Comparison of ENCODE assay signal across 8 cellular contexts in genomic region chr3:119295816-119296484, GRCh38.
DNase-seq lines count a peak whose midpoint lies in the region; ATAC-seq lines count a peak whose summit lies in the region.

No MANE protein-coding gene starts in this region.

- no peaks in the 10 kb centered on the region for H3K27me3 Mint-ChIP-seq in stimulated activated naive CD8-positive, alpha-beta T cell treated with anti-CD3 and anti-CD28 coated beads, Interleukin-15, Interleukin-2, amounts not matched to agents 100 ng/mL and 50 ng/mL, for 24 hours
- H3K27me3 Mint-ChIP-seq in memory B cell, result no peaks in the 10 kb centered on the region

- H3K9me3 Mint-ChIP-seq in stimulated activated naive CD8-positive, alpha-beta T cell treated with anti-CD3 and anti-CD28 coated beads, Interleukin-15, Interleukin-2, amounts not matched to agents 100 ng/mL and 50 ng/mL, for 24 hours, result no peaks in the 10 kb centered on the region
- no peaks in the 10 kb centered on the region for H3K9me3 Mint-ChIP-seq in memory B cell

- peak overlapping the region; percentile 88 for H3K4me3 Mint-ChIP-seq in stimulated activated naive CD8-positive, alpha-beta T cell treated with anti-CD3 and anti-CD28 coated beads, Interleukin-15, Interleukin-2, amounts not matched to agents 100 ng/mL and 50 ng/mL, for 24 hours
- peak overlapping the region; percentile 90 for H3K4me3 Mint-ChIP-seq in memory B cell

- H3K36me3 Mint-ChIP-seq in stimulated activated naive CD8-positive, alpha-beta T cell treated with anti-CD3 and anti-CD28 coated beads, Interleukin-15, Interleukin-2, amounts not matched to agents 100 ng/mL and 50 ng/mL, for 24 hours (ENCODE audit: low read depth), result peaks cover 24% of the 10 kb centered on the region
- no peaks in the 10 kb centered on the region for H3K36me3 Mint-ChIP-seq in memory B cell

- H3K27ac Mint-ChIP-seq in stimulated activated naive CD8-positive, alpha-beta T cell treated with anti-CD3 and anti-CD28 coated beads, Interleukin-15, Interleukin-2, amounts not matched to agents 100 ng/mL and 50 ng/mL, for 24 hours, result peak overlapping the region; percentile 90
- peak overlapping the region; percentile 97 for H3K27ac Mint-ChIP-seq in memory B cell

- DNase-seq in stimulated activated naive CD8-positive, alpha-beta T cell treated with anti-CD3 and anti-CD28 coated beads, Interleukin-15, Interleukin-2, amounts not matched to agents 100 U/mL and 50 U/mL, for 24 hours, result no peak
- DNase-seq in amniotic epithelial cell (ENCODE audit: low read depth) (peak; percentile 84), memory B cell (ENCODE audit: low spot score in 2 of 2) (no peak), NCI-H2196 treated with DMSO at 0.1 percent for 48 hours (lab: John Stamatoyannopoulos, UW; ENCODE audit: unreplicated experiment) (no peak), NCI-H187 treated with DMSO at 0.1 percent for 48 hours (lab: John Stamatoyannopoulos, UW) (no peak), T-helper 9 cell (no peak)

- H3K4me1 Mint-ChIP-seq in stimulated activated naive CD8-positive, alpha-beta T cell treated with anti-CD3 and anti-CD28 coated beads, Interleukin-15, Interleukin-2, amounts not matched to agents 100 ng/mL and 50 ng/mL, for 24 hours (ENCODE audit: low read depth), result peaks cover 62% of the 10 kb centered on the region
- H3K4me1 Mint-ChIP-seq in memory B cell, result peaks cover 44% of the 10 kb centered on the region

- no peak for ATAC-seq in stimulated activated naive CD8-positive, alpha-beta T cell treated with anti-CD3 and anti-CD28 coated beads, Interleukin-15, Interleukin-2, amounts not matched to agents 100 U/mL and 50 U/mL, for 24 hours
- ATAC-seq in memory B cell (ENCODE audit: low read depth) (no peak), HG03108 (IDR thresholded peaks at IDR 0.05; ENCODE audit: unreplicated experiment) (no peak)
